Comparison of ENCODE assay signal across 8 cellular contexts in genomic region chr5:39570418-39571027, GRCh38.
DNase-seq lines count a peak whose midpoint lies in the region; ATAC-seq and TF ChIP-seq lines count a peak whose summit lies in the region.

No MANE protein-coding gene starts in this region.

- H3K4me2 ChIP-seq in PC-9: no peak overlapping the region

- peaks cover 24% of the 10 kb centered on the region for H3K27me3 Mint-ChIP-seq in CD4-positive, CD25-positive, alpha-beta regulatory T cell

- CTCF ChIA-PET in PC-9 (lab: Charles Lee): interaction anchor here (0.6 to 3.6 kb wide), 2 partner anchors 194 to 404 kb away, joined by 3 to 20 read pairs; no protein-coding TSS in a partner anchor

- H3K36me3 Mint-ChIP-seq in CD4-positive, CD25-positive, alpha-beta regulatory T cell: no peaks in the 10 kb centered on the region

- peaks cover 0 to 5% (median 0%) of the 10 kb centered on the region in 4 donors for H3K4me1 Mint-ChIP-seq in CD4-positive, CD25-positive, alpha-beta regulatory T cell

- 27 to 32% methylated on average over 4 of the region's 4 CpGs for WGBS in sigmoid colon, 2 donors

- BruUV-seq in PC-9 (replicated peaks; lab: Mats Ljungman, UMichigan): no TSS peak

- intact Hi-C loops in PC-9 (cut with micrococcal nuclease; ENCODE audit: unreplicated experiment) (loop anchor here (1.0 to 10.0 kb wide), 6 partner anchors 194 to 1954 kb away; partner anchors contain the start of gene FYB1), sigmoid colon (cut with DNase I) (loop anchor here (2.0 kb wide), 1 partner anchor 352 kb away; the partner anchor contains the start of gene FYB1)

- H3K4me3 Mint-ChIP-seq in CD4-positive, CD25-positive, alpha-beta regulatory T cell: no peak overlapping the region

- no peak for TF ChIP-seq POLR2A in sigmoid colon (IDR thresholded peaks at IDR 0.05)

- no peaks in the 10 kb centered on the region for H3K9me3 Mint-ChIP-seq in CD4-positive, CD25-positive, alpha-beta regulatory T cell

- POLR2A ChIA-PET in PC-9 (lab: Charles Lee; ENCODE audit: unreplicated experiment): no interaction called here

- H4K20me1 ChIP-seq in PC-9 (ENCODE audit: insufficient read depth): no peaks in the 10 kb centered on the region

- no peak overlapping the region for H3K4me3 ChIP-seq in CD4-positive, CD25-positive, alpha-beta regulatory T cell (ENCODE audit: low read depth, low read length)
- H3K4me3 ChIP-seq in H7 (ENCODE audit: insufficient read depth, low read depth, low read length) (no peak overlapping the region), PC-9 (no peak overlapping the region), fibroblast of mammary gland (ENCODE audit: control insufficient read depth, low read depth, low read length) (no peak overlapping the region), sigmoid colon (no peak overlapping the region)

- no peaks in the 10 kb centered on the region for H3K9me2 ChIP-seq in PC-9 (ENCODE audit: insufficient read depth)

- H3K36me3 ChIP-seq in CD4-positive, CD25-positive, alpha-beta regulatory T cell (ENCODE audit: control insufficient read depth, insufficient read depth, low read length): no peaks in the 10 kb centered on the region
- H3K36me3 ChIP-seq in H7 (replicated peaks; ENCODE audit: control insufficient read depth, insufficient read depth, low read length): no peaks in the 10 kb centered on the region
- no peaks in the 10 kb centered on the region for H3K36me3 ChIP-seq in PC-9 (ENCODE audit: low read depth)
- no peaks in the 10 kb centered on the region for H3K36me3 ChIP-seq in sigmoid colon

- no peak overlapping the region for H3K27ac Mint-ChIP-seq in CD4-positive, CD25-positive, alpha-beta regulatory T cell

- DNase-seq in CD4-positive, CD25-positive, alpha-beta regulatory T cell: peak in 2 of 3 donors; percentile 16 to 36
- DNase-seq in H7 (peak; percentile 12), PC-9 (peak in 1 of 2 experiments; percentile 65), fibroblast of mammary gland (ENCODE audit: low read depth) (peak; percentile 67), sigmoid colon (no peak)
- DNase-seq in activated CD8-positive, alpha-beta memory T cell treated with anti-CD3 and anti-CD28 coated beads, Interleukin-2, amount 50 U/mL, for 48 hours: no peak

- no peak overlapping the region for H3K27ac ChIP-seq in CD4-positive, CD25-positive, alpha-beta regulatory T cell (ENCODE audit: insufficient read depth, low read length, poor library complexity, severe bottlenecking)
- H3K27ac ChIP-seq in PC-9 (no peak overlapping the region), sigmoid colon (no peak overlapping the region)

- peak in 1 of 2 donors; percentile 39 for ATAC-seq in CD4-positive, CD25-positive, alpha-beta regulatory T cell (ENCODE audit: low read depth in 2 of 2)
- no peak for ATAC-seq in HG02870 (IDR thresholded peaks at IDR 0.05; ENCODE audit: unreplicated experiment)
- ATAC-seq in GM21737 (IDR thresholded peaks at IDR 0.05; ENCODE audit: unreplicated experiment): no peak

- TF ChIP-seq CTCF in PC-9 (conservative IDR thresholded peaks at IDR 0.05) (peak; percentile 94), fibroblast of mammary gland (conservative IDR thresholded peaks at IDR 0.05; ENCODE audit: control insufficient read depth, insufficient read depth, low read depth, low read length) (peak; percentile 71), sigmoid colon (IDR thresholded peaks at IDR 0.05) (peak; percentile 38 to 79 (median 62))

- no peaks in the 10 kb centered on the region for H3K79me2 ChIP-seq in PC-9 (ENCODE audit: low read depth)

- H2AFZ ChIP-seq in PC-9: no peak overlapping the region

- H3F3A ChIP-seq in PC-9 (ENCODE audit: insufficient read depth, low read depth): no peaks in the 10 kb centered on the region

- H3K27me3 ChIP-seq in CD4-positive, CD25-positive, alpha-beta regulatory T cell (ENCODE audit: control insufficient read depth, insufficient read depth, low read length): peaks cover 5% of the 10 kb centered on the region
- no peaks in the 10 kb centered on the region for H3K27me3 ChIP-seq in H7 (ENCODE audit: control insufficient read depth, insufficient read depth, low read length)
- H3K27me3 ChIP-seq in PC-9 (ENCODE audit: insufficient read depth, low read depth): no peaks in the 10 kb centered on the region
- no peaks in the 10 kb centered on the region for H3K27me3 ChIP-seq in sigmoid colon

- no peaks in the 10 kb centered on the region for H3K4me1 ChIP-seq in CD4-positive, CD25-positive, alpha-beta regulatory T cell (ENCODE audit: control insufficient read depth, insufficient read depth, low read length, poor library complexity, severe bottlenecking)
- no peaks in the 10 kb centered on the region for H3K4me1 ChIP-seq in PC-9 (replicated peaks; ENCODE audit: insufficient read depth)
- H3K4me1 ChIP-seq in sigmoid colon: peaks cover 0 to 5% (median 2%) of the 10 kb centered on the region in 4 donors

- no peaks in the 10 kb centered on the region for H3K9me3 ChIP-seq in CD4-positive, CD25-positive, alpha-beta regulatory T cell (ENCODE audit: control insufficient read depth in 2 of 2, low read length in 2 of 2)
- H3K9me3 ChIP-seq in PC-9 (ENCODE audit: insufficient read depth, low read depth) (no peaks in the 10 kb centered on the region), sigmoid colon (no peaks in the 10 kb centered on the region)

- no peak for TF ChIP-seq EP300 in sigmoid colon (IDR thresholded peaks at IDR 0.05)

Comparison
In these comparisons a context has a peak if more than half of its experiments do, and no peak if none do; other contexts are left out.
1. DNase-seq: peak in CD4-positive, CD25-positive, alpha-beta regulatory T cell (2 of 3), H7 (single experiment) and fibroblast of mammary gland (single experiment); none in sigmoid colon (single experiment) and activated CD8-positive, alpha-beta memory T cell treated with anti-CD3 and anti-CD28 coated beads, Interleukin-2, amount 50 U/mL, for 48 hours (single experiment).
2. Peak in every context shown above with its lines, with median percentiles within 50 percentile points of each other: CTCF ChIP-seq.